Comparison of ENCODE assay signal across 8 cellular contexts in the genomic region with DNA sequence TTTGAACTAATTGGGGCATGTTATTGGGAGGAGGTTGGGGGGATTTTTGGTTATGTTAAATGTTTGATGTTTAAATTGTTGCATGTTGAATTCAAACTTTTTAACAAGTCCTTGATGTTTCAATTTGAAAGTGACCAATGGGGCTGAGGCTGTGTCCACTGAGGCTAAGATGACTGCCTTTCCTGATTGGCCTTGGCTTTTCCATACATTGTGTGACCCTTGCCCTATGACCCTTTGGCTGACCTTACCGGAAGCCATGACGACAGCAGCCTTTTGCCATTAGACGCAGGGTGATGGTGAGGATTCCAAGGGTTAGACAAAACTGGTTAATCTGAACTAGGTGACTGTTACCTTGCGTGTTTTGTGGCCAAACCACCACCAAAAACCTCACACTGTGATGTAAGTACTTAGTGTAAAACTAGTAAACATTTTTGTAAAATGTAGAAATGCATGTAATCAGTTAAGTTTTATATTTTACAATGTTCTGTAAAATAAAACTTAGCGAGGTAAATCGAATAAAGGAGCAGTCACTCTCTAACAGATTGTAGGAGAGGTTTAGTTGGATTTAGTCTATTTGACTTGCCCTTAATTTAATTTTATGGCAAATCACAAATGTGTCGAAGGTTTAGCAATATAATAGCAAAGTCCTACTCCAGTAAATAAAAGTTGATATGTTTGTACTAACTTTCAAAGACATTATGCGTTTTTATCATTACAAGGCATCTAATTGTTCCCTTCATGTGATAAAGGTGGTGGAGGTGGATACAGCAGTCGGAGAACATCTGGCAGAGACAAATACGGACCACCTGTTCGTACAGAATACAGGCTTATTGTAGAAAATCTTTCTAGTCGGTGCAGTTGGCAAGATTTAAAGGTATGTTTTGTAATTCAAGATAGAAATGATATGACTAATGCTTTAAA. TPM values are rescaled to one million over a fixed set of nuclear protein-coding genes. Genes with fewer than 3 reads are reported as not detected.
A peak's percentile ranks its signal among the peaks of the same experiment; 100 is the strongest.
DNase-seq lines count a peak whose midpoint lies in the region; ATAC-seq and TF ChIP-seq lines count a peak whose summit lies in the region.

No MANE protein-coding gene starts in this region.

- peaks cover 14 to 25% of the 10 kb centered on the region in 2 donors for H3K4me1 Mint-ChIP-seq in effector memory CD8-positive, alpha-beta T cell (ENCODE audit: low read depth in 2 of 2)

- H3K4me1 ChIP-seq in SJSA1 (replicated peaks) = 0 out of 2 replicates have a peak, but pooled peaks cover 7% of the 10 kb centered on the region
- peaks cover 5% of the 10 kb centered on the region for H3K4me1 ChIP-seq in neuron (ENCODE audit: insufficient read depth, low read length)

- DNase-seq in GM12865 (ENCODE audit: low read depth) (no peak), SJSA1 (ENCODE audit: low read depth in 1 of 2, low spot score in 2 of 2) (no peak), DMS79 (lab: John Stamatoyannopoulos, UW) (no peak), 8988T (no peak), GM13977 (ENCODE audit: low spot score) (no peak)
- peak in 2 of 3 experiments; percentile 14 to 15 for DNase-seq in effector memory CD8-positive, alpha-beta T cell

- H3K4me3 ChIP-seq in GM12865 (ENCODE audit: low read depth, low read length) = peak overlapping the region; percentile 86
- H3K4me3 ChIP-seq in SJSA1 = peak overlapping the region; percentile 88
- peak overlapping the region; percentile 89 for H3K4me3 ChIP-seq in neuron (ENCODE audit: low read length)

- peak overlapping the region; percentile 94 to 97 for H3K4me3 Mint-ChIP-seq in effector memory CD8-positive, alpha-beta T cell

- peaks cover 55% of the 10 kb centered on the region for H3K36me3 ChIP-seq in SJSA1
- H3K36me3 ChIP-seq in neuron (ENCODE audit: insufficient read depth, low read length) = peaks cover 53% of the 10 kb centered on the region

- no peak for ATAC-seq in effector memory CD8-positive, alpha-beta T cell (replicated peaks)
- ATAC-seq in GM19455 (IDR thresholded peaks at IDR 0.05; ENCODE audit: unreplicated experiment) = no peak

- H3K27me3 ChIP-seq in SJSA1 (replicated peaks) (no peaks in the 10 kb centered on the region), neuron (ENCODE audit: insufficient read depth, low read length) (no peaks in the 10 kb centered on the region)

- peaks cover 71% of the 10 kb centered on the region for H3K36me3 Mint-ChIP-seq in effector memory CD8-positive, alpha-beta T cell (ENCODE audit: insufficient read depth)

- no peak overlapping the region for H3K27ac ChIP-seq in SJSA1

- no peaks in the 10 kb centered on the region for H3K9me3 ChIP-seq in SJSA1 (replicated peaks)
- H3K9me3 ChIP-seq in neuron (ENCODE audit: low read length) = no peaks in the 10 kb centered on the region

- H3K27ac Mint-ChIP-seq in effector memory CD8-positive, alpha-beta T cell = peak overlapping the region; percentile 98 to 99

- peaks cover 2 to 17% of the 10 kb centered on the region in 2 donors for H3K27me3 Mint-ChIP-seq in effector memory CD8-positive, alpha-beta T cell

- H2AFZ ChIP-seq in neuron (ENCODE audit: low read depth, low read length) = no peak overlapping the region

- TF ChIP-seq CTCF in GM12865 (IDR thresholded peaks at IDR 0.05; ENCODE audit: insufficient read depth, low read depth, low read length, missing control alignments) (no peak), GM13977 (IDR thresholded peaks at IDR 0.05; ENCODE audit: extremely low read depth, insufficient read depth, missing control alignments) (no peak)

- in situ Hi-C loops in GM13977 (cut with MboI; ENCODE audit: low pct_unique_long_range_greater_than_20kb, low sequenced_read_pairs, unreplicated experiment) = no loop called here

- H3K9me3 Mint-ChIP-seq in effector memory CD8-positive, alpha-beta T cell = no peaks in the 10 kb centered on the region

RNA-seq across cellular contexts. Expression of gene SRSF6, which starts 1.6 kb away (rescaled TPM):
- 37.8 and 44.3 TPM in 2 replicates for total RNA-seq in SJSA1 (2014; rRNA removed; shearing (Covaris generic))

RNA-seq across cellular contexts. Expression of gene L3MBTL1, which starts 48.2 kb away (rescaled TPM):
- not detected in 2 replicates for total RNA-seq in SJSA1 (2014; rRNA removed; shearing (Covaris generic))

Comparison
In these comparisons a context has a peak if more than half of its experiments do, and no peak if none do; other contexts are left out.
1. DNase-seq: peak in effector memory CD8-positive, alpha-beta T cell (2 of 3); none in GM12865 (single experiment), SJSA1 (0 of 2), DMS79 (single experiment), 8988T (single experiment) and GM13977 (single experiment).
2. Peak in every context shown above with its lines, with median percentiles within 50 percentile points of each other: H3K4me3 ChIP-seq.